Comparison of ENCODE assay signal across 13 cellular contexts in the genomic region with DNA sequence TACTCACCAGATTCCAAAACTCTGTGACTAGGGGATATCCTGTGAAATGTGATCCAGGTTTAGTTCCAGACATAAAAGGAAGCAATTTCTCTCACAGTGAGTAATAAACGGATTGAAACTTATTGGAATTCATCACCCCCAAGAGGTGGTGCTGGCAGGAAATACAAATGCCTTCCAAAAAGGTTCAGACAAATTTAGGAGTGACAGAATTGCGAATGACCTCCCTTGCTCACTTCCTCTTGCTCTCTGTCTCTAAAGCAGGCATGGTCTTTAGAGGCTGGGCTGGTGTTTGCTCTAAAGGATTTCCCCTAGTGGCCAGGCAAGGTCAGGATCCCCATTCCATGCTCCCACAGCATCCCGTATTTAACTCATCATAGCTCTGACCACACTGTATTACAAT.
DNase-seq lines count a peak whose midpoint lies in the region; ATAC-seq and TF ChIP-seq lines count a peak whose summit lies in the region.
"Had no signal": no experiment of that assay in that cellular context is flagged by ENCODE, and none has a peak within 500 bp of the region (broad histone marks: within the 10 kb centered on the region; RNA-seq: fewer than 3 reads in every experiment).

No MANE protein-coding gene starts in this region.

- H3K27ac Mint-ChIP-seq in MCF 10A (ENCODE audit: low read depth, unreplicated experiment) (no peak overlapping the region), type B pancreatic cell (no peak overlapping the region)
- H3K27ac Mint-ChIP-seq in activated T-helper 2 cell treated with anti-CD3 and anti-CD28 coated beads, Interferon-gamma antibody, Interleukin-2, Interleukin-4, amounts not matched to agents 10 μg/mL and 5 μg/mL and 100 μg/mL, durations not matched to agents 14 hours and 24 hours and 36 hours = no peak overlapping the region

- H3K79me2 ChIP-seq in mammary epithelial cell (ENCODE audit: insufficient read depth, low read length) = no peaks in the 10 kb centered on the region

- H3K4me3 ChIP-seq in mammary epithelial cell (replicated peaks in 1 of 3; ENCODE audit: insufficient read depth in 1 of 3, low read depth in 2 of 3, low read length in 3 of 3) (no peak overlapping the region), fibroblast of villous mesenchyme (ENCODE audit: low read depth, low read length) (no peak overlapping the region), psoas muscle (no peak overlapping the region)
- H3K4me3 ChIP-seq: adrenal gland, thoracic aorta had no signal

- WGBS in mammary epithelial cell (ENCODE audit: low coverage, missing lambda C conversion rate) = 61% methylated on average over 3 of the region's 3 CpGs
- WGBS in psoas muscle, 3 donors = 18 to 25% (median 23%) methylated on average over 3 of the region's 3 CpGs

- CTCF ChIA-PET in MCF 10A (lab: Yijun Ruan, JAX) = interaction anchor here (0.6 to 0.9 kb wide), 3 partner anchors 12 to 83 kb away, joined by 3 to 4 read pairs (median 3); no protein-coding TSS in a partner anchor
- CTCF ChIA-PET in mammary epithelial cell (lab: Charles Lee; ENCODE audit: low non-redundant PET) = no interaction called here

- H3K27me3 Mint-ChIP-seq in MCF 10A (ENCODE audit: insufficient read depth, unreplicated experiment) (no peaks in the 10 kb centered on the region), type B pancreatic cell (peaks cover 15% of the 10 kb centered on the region)
- H3K27me3 Mint-ChIP-seq in activated T-helper 2 cell treated with anti-CD3 and anti-CD28 coated beads, Interferon-gamma antibody, Interleukin-2, Interleukin-4, amounts not matched to agents 10 μg/mL and 5 μg/mL and 100 μg/mL, durations not matched to agents 14 hours and 24 hours and 36 hours (ENCODE audit: low read depth) = no peaks in the 10 kb centered on the region

- H3K4me2 ChIP-seq in mammary epithelial cell (ENCODE audit: insufficient read depth, low read depth, low read length) = no peak overlapping the region

- H3K4me1 ChIP-seq in mammary epithelial cell (ENCODE audit: insufficient read depth, low read length) = peaks cover 4% of the 10 kb centered on the region
- H3K4me1 ChIP-seq in psoas muscle = no peaks in the 10 kb centered on the region
- H3K4me1 ChIP-seq: adrenal gland had no signal

- no peaks in the 10 kb centered on the region for H4K20me1 ChIP-seq in mammary epithelial cell (ENCODE audit: insufficient read depth, low read length)

- H3K27ac ChIP-seq in mammary epithelial cell (ENCODE audit: insufficient read depth, low read depth, low read length) (no peak overlapping the region), psoas muscle (no peak overlapping the region)
- H3K27ac ChIP-seq: adrenal gland, thoracic aorta had no signal

- intact Hi-C loops in MCF 10A (cut with micrococcal nuclease) = no loop called here
- intact Hi-C loops in mammary epithelial cell (cut with micrococcal nuclease) = no loop called here
- intact Hi-C loops in activated T-helper 2 cell treated with anti-CD3 and anti-CD28 coated beads, Interferon-gamma antibody, Interleukin-2, Interleukin-4, amounts not matched to agents 10 μg/mL and 5 μg/mL and 100 μg/mL, durations not matched to agents 14 hours and 24 hours and 36 hours (cut with micrococcal nuclease) = no loop called here
- intact Hi-C loops in psoas muscle (cut with DNase I) = no loop called here

- in situ Hi-C loops in mammary epithelial cell (cut with MboI; ENCODE audit: low sequenced_read_pairs in 2 of 2) = loop anchor here in 1 of 2 donors (25.0 kb wide), 1 partner anchor 904 kb away; no protein-coding TSS in a partner anchor

- H3K36me3 ChIP-seq in mammary epithelial cell (ENCODE audit: insufficient read depth, low read length) = no peaks in the 10 kb centered on the region
- H3K36me3 ChIP-seq in psoas muscle (ENCODE audit: insufficient read depth in 1 of 2, low read depth in 1 of 2) = no peaks in the 10 kb centered on the region
- H3K36me3 ChIP-seq: adrenal gland, thoracic aorta had no signal

- no peak overlapping the region for H2AFZ ChIP-seq in mammary epithelial cell (ENCODE audit: low read depth, low read length)

- TF ChIP-seq CTCF in MCF 10A (IDR thresholded peaks at IDR 0.05; ENCODE audit: unreplicated experiment) = no peak
- TF ChIP-seq CTCF in mammary epithelial cell (conservative IDR thresholded peaks at IDR 0.05 in 1 of 2, IDR thresholded peaks at IDR 0.05 in 1 of 2; ENCODE audit: extremely low read depth in 1 of 2, insufficient read depth in 1 of 2, low read depth in 1 of 2, low read length in 2 of 2) = peak in 1 of 2 donors; percentile 13
- peak; percentile 39 for TF ChIP-seq CTCF in fibroblast of villous mesenchyme (IDR thresholded peaks at IDR 0.05; ENCODE audit: insufficient read depth, low read depth, low read length)
- peak; percentile 67 for TF ChIP-seq CTCF in type B pancreatic cell (conservative IDR thresholded peaks at IDR 0.05)
- no peak for TF ChIP-seq CTCF in psoas muscle (IDR thresholded peaks at IDR 0.05)

- dilution Hi-C loops in mammary epithelial cell (cut with HindIII; ENCODE audit: low sequenced_read_pairs) = no loop called here

- ATAC-seq in SK-N-SH treated with all-trans-retinoic acid at 6 μM for 48 hours (peak; percentile 45; the same call in 1 of the 3 replicates), HG03095 (IDR thresholded peaks at IDR 0.05; ENCODE audit: unreplicated experiment) (no peak), psoas muscle (no peak)
- ATAC-seq: left cardiac atrium had no signal

- POLR2A ChIA-PET in MCF 10A (lab: Yijun Ruan, JAX) = no interaction called here

- H3K9me3 Mint-ChIP-seq in MCF 10A (ENCODE audit: unreplicated experiment) (peaks cover 8% of the 10 kb centered on the region), type B pancreatic cell (peaks cover 7% of the 10 kb centered on the region)
- no peaks in the 10 kb centered on the region for H3K9me3 Mint-ChIP-seq in activated T-helper 2 cell treated with anti-CD3 and anti-CD28 coated beads, Interferon-gamma antibody, Interleukin-2, Interleukin-4, amounts not matched to agents 10 μg/mL and 5 μg/mL and 100 μg/mL, durations not matched to agents 14 hours and 24 hours and 36 hours

- peaks cover 6% of the 10 kb centered on the region for H3K27me3 ChIP-seq in mammary epithelial cell (ENCODE audit: insufficient read depth, low read length)
- no peaks in the 10 kb centered on the region for H3K27me3 ChIP-seq in psoas muscle (ENCODE audit: insufficient read depth in 3 of 3, low read length in 2 of 3)
- H3K27me3 ChIP-seq: adrenal gland had no signal

- DNase-seq in MCF 10A (ENCODE audit: unreplicated experiment) = peak; percentile 7
- DNase-seq in mammary epithelial cell = no peak
- peak; percentile 7 for DNase-seq in fibroblast of villous mesenchyme (ENCODE audit: low read depth)
- no peak for DNase-seq in type B pancreatic cell (ENCODE audit: extremely low spot score, unreplicated experiment)
- no peak for DNase-seq in activated T-helper 2 cell treated with anti-CD3 and anti-CD28 coated beads, Interferon-gamma antibody, Interleukin-2, Interleukin-4, amounts not matched to agents 10 μg/mL and 5 μg/mL and 100 μg/mL, durations not matched to agents 14 hours and 24 hours and 36 hours (ENCODE audit: low spot score)
- no peak for DNase-seq in psoas muscle
- DNase-seq: adrenal gland, AML-193, KBM-7, left cardiac atrium had no signal

- BruUV-seq in MCF 10A (replicated peaks; lab: Mats Ljungman, UMichigan) (no TSS peak), mammary epithelial cell (replicated peaks; lab: Mats Ljungman, UMichigan) (no TSS peak)

- H3K9me3 ChIP-seq in mammary epithelial cell (replicated peaks; ENCODE audit: insufficient read depth, low read length) (no peaks in the 10 kb centered on the region), psoas muscle (no peaks in the 10 kb centered on the region)
- H3K9me3 ChIP-seq: adrenal gland, thoracic aorta had no signal

- H3K9ac ChIP-seq in mammary epithelial cell (ENCODE audit: insufficient read depth, low read length) = no peak overlapping the region

- no peaks in the 10 kb centered on the region for H3K36me3 Mint-ChIP-seq in MCF 10A (ENCODE audit: insufficient read depth, unreplicated experiment)
- no peaks in the 10 kb centered on the region for H3K36me3 Mint-ChIP-seq in type B pancreatic cell
- no peaks in the 10 kb centered on the region for H3K36me3 Mint-ChIP-seq in activated T-helper 2 cell treated with anti-CD3 and anti-CD28 coated beads, Interferon-gamma antibody, Interleukin-2, Interleukin-4, amounts not matched to agents 10 μg/mL and 5 μg/mL and 100 μg/mL, durations not matched to agents 14 hours and 24 hours and 36 hours (ENCODE audit: low read depth)

- H3K4me3 Mint-ChIP-seq in MCF 10A (ENCODE audit: unreplicated experiment) (no peak overlapping the region), type B pancreatic cell (no peak overlapping the region)
- H3K4me3 Mint-ChIP-seq in activated T-helper 2 cell treated with anti-CD3 and anti-CD28 coated beads, Interferon-gamma antibody, Interleukin-2, Interleukin-4, amounts not matched to agents 10 μg/mL and 5 μg/mL and 100 μg/mL, durations not matched to agents 14 hours and 24 hours and 36 hours (ENCODE audit: low read depth) = no peak overlapping the region

- H3K4me1 Mint-ChIP-seq in MCF 10A (ENCODE audit: insufficient read depth, unreplicated experiment) = peaks cover 8% of the 10 kb centered on the region
- no peaks in the 10 kb centered on the region for H3K4me1 Mint-ChIP-seq in type B pancreatic cell (ENCODE audit: unreplicated experiment)
- no peaks in the 10 kb centered on the region for H3K4me1 Mint-ChIP-seq in activated T-helper 2 cell treated with anti-CD3 and anti-CD28 coated beads, Interferon-gamma antibody, Interleukin-2, Interleukin-4, amounts not matched to agents 10 μg/mL and 5 μg/mL and 100 μg/mL, durations not matched to agents 14 hours and 24 hours and 36 hours (ENCODE audit: low read depth)

TF ChIP-seq in SK-N-SH treated with all-trans-retinoic acid at 6 μM for 48 hours, 23 proteins besides CTCF, POLR2A, EP300 and RAD21 (continues in another document):
- no peak for TF ChIP-seq PPARA (CRISPR knock-in tag; IDR thresholded peaks at IDR 0.05; ENCODE audit: borderline replicate concordance)
- TF ChIP-seq ZFP3 (CRISPR knock-in tag; IDR thresholded peaks at IDR 0.05) = no peak
- TF ChIP-seq, protein P1, sequence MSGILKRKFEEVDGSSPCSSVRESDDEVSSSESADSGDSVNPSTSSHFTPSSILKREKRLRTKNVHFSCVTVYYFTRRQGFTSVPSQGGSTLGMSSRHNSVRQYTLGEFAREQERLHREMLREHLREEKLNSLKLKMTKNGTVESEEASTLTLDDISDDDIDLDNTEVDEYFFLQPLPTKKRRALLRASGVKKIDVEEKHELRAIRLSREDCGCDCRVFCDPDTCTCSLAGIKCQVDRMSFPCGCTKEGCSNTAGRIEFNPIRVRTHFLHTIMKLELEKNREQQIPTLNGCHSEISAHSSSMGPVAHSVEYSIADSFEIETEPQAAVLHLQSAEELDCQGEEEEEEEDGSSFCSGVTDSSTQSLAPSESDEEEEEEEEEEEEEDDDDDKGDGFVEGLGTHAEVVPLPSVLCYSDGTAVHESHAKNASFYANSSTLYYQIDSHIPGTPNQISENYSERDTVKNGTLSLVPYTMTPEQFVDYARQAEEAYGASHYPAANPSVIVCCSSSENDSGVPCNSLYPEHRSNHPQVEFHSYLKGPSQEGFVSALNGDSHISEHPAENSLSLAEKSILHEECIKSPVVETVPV (CRISPR knock-in tag; IDR thresholded peaks at IDR 0.05) = no peak
- no peak for TF ChIP-seq BACH2 (CRISPR knock-in tag; IDR thresholded peaks at IDR 0.05; ENCODE audit: borderline replicate concordance)
- no peak for TF ChIP-seq SNAI2 (CRISPR knock-in tag; IDR thresholded peaks at IDR 0.05)
- no peak for TF ChIP-seq ZC3H10 (CRISPR knock-in tag; IDR thresholded peaks at IDR 0.05)

Comparison
In these comparisons a context has a peak if more than half of its experiments do, and no peak if none do; other contexts are left out.
1. DNase-seq: peak in MCF 10A (single experiment) and fibroblast of villous mesenchyme (single experiment); none in mammary epithelial cell (single experiment), type B pancreatic cell (single experiment), activated T-helper 2 cell treated with anti-CD3 and anti-CD28 coated beads, Interferon-gamma antibody, Interleukin-2, Interleukin-4, amounts not matched to agents 10 μg/mL and 5 μg/mL and 100 μg/mL, durations not matched to agents 14 hours and 24 hours and 36 hours (single experiment) and psoas muscle (0 of 2).
2. CTCF ChIP-seq: peak in fibroblast of villous mesenchyme (single experiment) and type B pancreatic cell (single experiment); none in MCF 10A (single experiment) and psoas muscle (single experiment).